Comparison of ENCODE assay signal across 8 cellular contexts in genomic region chr19:47419037-47419783, GRCh38. TPM values are rescaled to one million over a fixed set of nuclear protein-coding genes. Genes with fewer than 3 reads are reported as not detected.
A peak's percentile ranks its signal among the peaks of the same experiment; 100 is the strongest.
DNase-seq lines count a peak whose midpoint lies in the region; ATAC-seq and TF ChIP-seq lines count a peak whose summit lies in the region.

MEIS3 (minus strand) TSS chr19:47419527; CDS start chr19:47419081, 446 bp downstream.

- H3K4me1 Mint-ChIP-seq in Caco-2 (ENCODE audit: low read depth, unreplicated experiment) = peaks cover 37% of the 10 kb centered on the region

- H2AK5ac ChIP-seq in trophoblast cell (ENCODE audit: low read length) = no peak within 1 kb of the TSS

- H4K20me1 ChIP-seq in PC-3 (ENCODE audit: low read length) = no peaks in the 10 kb centered on the region

- intact Hi-C loops in Caco-2 (cut with micrococcal nuclease; ENCODE audit: unreplicated experiment) (no loop called here), PC-3 (cut with micrococcal nuclease) (no loop called here)

- TF ChIP-seq POLR2A in erythroblast (IDR thresholded peaks at IDR 0.05; ENCODE audit: low read length) = no peak

- H2BK12ac ChIP-seq in trophoblast cell (ENCODE audit: low read length) = no peak within 1 kb of the TSS

- POLR2A ChIA-PET in Caco-2 (lab: Charles Lee) (no interaction called here), PC-3 (lab: Charles Lee; ENCODE audit: unreplicated experiment) (no interaction called here)

- H3F3A ChIP-seq in PC-3 (ENCODE audit: low read length, unreplicated experiment) = no peaks in the 10 kb centered on the region

- TF ChIP-seq CTCF in Caco-2 (IDR thresholded peaks at IDR 0.05; ENCODE audit: insufficient read depth in 1 of 2, low read depth in 1 of 2, low read length in 1 of 2, severe bottlenecking in 1 of 2, unreplicated experiment in 1 of 2) (no peak), PC-3 (conservative IDR thresholded peaks at IDR 0.05; ENCODE audit: low read depth, low read length) (no peak), fibroblast of mammary gland (conservative IDR thresholded peaks at IDR 0.05; ENCODE audit: control insufficient read depth, insufficient read depth, low read depth, low read length) (no peak)

- CTCF ChIA-PET in Caco-2 (lab: Charles Lee) = interaction anchor here (1.0 kb wide), 1 partner anchor 9 kb away, joined by 9 read pairs; no protein-coding TSS in a partner anchor
- CTCF ChIA-PET in PC-3 (lab: Charles Lee) = no interaction called here

- H3K79me1 ChIP-seq in trophoblast cell (ENCODE audit: low read length) = no peaks in the 10 kb centered on the region

- H3K36me3 ChIP-seq in Caco-2 (ENCODE audit: control insufficient read depth, insufficient read depth, low read length) (no peaks in the 10 kb centered on the region), PC-3 (ENCODE audit: low read depth, low read length) (no peaks in the 10 kb centered on the region), trophoblast cell (ENCODE audit: control insufficient read depth in 1 of 2, insufficient read depth in 2 of 2, low read length in 2 of 2) (no peaks in the 10 kb centered on the region)

- ATAC-seq in PC-3 = peak; percentile 21; the same call in 1 of the 2 replicates
- ATAC-seq in HG02885 (IDR thresholded peaks at IDR 0.05; ENCODE audit: poor library complexity, unreplicated experiment) = no peak
- ATAC-seq in HG03039 (IDR thresholded peaks at IDR 0.05; ENCODE audit: unreplicated experiment) = no peak

- H3K4me1 ChIP-seq in Caco-2 (no peaks in the 10 kb centered on the region), PC-3 (ENCODE audit: insufficient read depth, low read length) (no peaks in the 10 kb centered on the region), trophoblast cell (ENCODE audit: control insufficient read depth in 1 of 2, insufficient read depth in 2 of 2, low read length in 2 of 2) (peaks cover 0 to 11% of the 10 kb centered on the region in 2 experiments)

- no peak within 1 kb of the TSS for H3K18ac ChIP-seq in trophoblast cell (ENCODE audit: low read length)

- BruUV-seq in Caco-2 (replicated peaks; lab: Mats Ljungman, UMichigan) (no TSS peak), PC-3 (replicated peaks; lab: Mats Ljungman, UMichigan) (no TSS peak)

- peak in 1 of 2 experiments; percentile 34 for DNase-seq in Caco-2
- no peak for DNase-seq in PC-3
- no peak for DNase-seq in fibroblast of mammary gland (ENCODE audit: low read depth)
- DNase-seq in trophoblast cell = no peak
- no peak for DNase-seq in erythroblast (lab: John Stamatoyannopoulos, UW)
- no peak for DNase-seq in KG1 (lab: John Stamatoyannopoulos, UW)

- H3K27ac ChIP-seq in PC-3 (ENCODE audit: low read length) = no peak within 1 kb of the TSS
- no peak within 1 kb of the TSS for H3K27ac ChIP-seq in trophoblast cell (ENCODE audit: low read depth, low read length)

- no peak within 1 kb of the TSS for H3K4ac ChIP-seq in trophoblast cell (ENCODE audit: low read depth, low read length)

- H3K9me3 Mint-ChIP-seq in Caco-2 (ENCODE audit: unreplicated experiment) = no peaks in the 10 kb centered on the region

- H3K4me2 ChIP-seq in PC-3 (ENCODE audit: low read length) = no peak within 1 kb of the TSS
- H3K4me2 ChIP-seq in trophoblast cell (ENCODE audit: low read length) = peak within 1 kb of the TSS; percentile 42

- H2AFZ ChIP-seq in PC-3 (ENCODE audit: low read length) (no peak within 1 kb of the TSS), trophoblast cell (ENCODE audit: insufficient read depth, low read length, poor library complexity) (no peak within 1 kb of the TSS)

- H2BK120ac ChIP-seq in trophoblast cell (ENCODE audit: insufficient read depth, low read length, poor library complexity) = no peak within 1 kb of the TSS

- H3K23ac ChIP-seq in trophoblast cell (ENCODE audit: low read length) = no peak within 1 kb of the TSS

- H3K36me3 Mint-ChIP-seq in Caco-2 (ENCODE audit: insufficient read depth, unreplicated experiment) = peaks cover 5% of the 10 kb centered on the region

- no peak within 1 kb of the TSS for H3K14ac ChIP-seq in trophoblast cell (ENCODE audit: low read length)

- H3K4me3 Mint-ChIP-seq in Caco-2 (ENCODE audit: unreplicated experiment) = peak within 1 kb of the TSS; percentile 73

- H3K9me3 ChIP-seq in Caco-2 = no peaks in the 10 kb centered on the region
- H3K9me3 ChIP-seq in PC-3 (ENCODE audit: low read length) = no peaks in the 10 kb centered on the region
- H3K9me3 ChIP-seq in trophoblast cell (ENCODE audit: insufficient read depth, low read depth, low read length) = peaks cover 3% of the 10 kb centered on the region

- no peak within 1 kb of the TSS for H4K8ac ChIP-seq in trophoblast cell (ENCODE audit: low read depth, low read length)

- no peaks in the 10 kb centered on the region for H3K79me2 ChIP-seq in PC-3 (ENCODE audit: low read length)
- no peaks in the 10 kb centered on the region for H3K79me2 ChIP-seq in trophoblast cell (ENCODE audit: control insufficient read depth, insufficient read depth, low read length, poor library complexity)

- H3K9ac ChIP-seq in PC-3 (ENCODE audit: low read length) (no peak within 1 kb of the TSS), trophoblast cell (ENCODE audit: low read length) (no peak within 1 kb of the TSS)

- no peaks in the 10 kb centered on the region for H3K9me2 ChIP-seq in PC-3 (replicated peaks; ENCODE audit: low read length)

- peaks cover 33% of the 10 kb centered on the region for H3K27me3 Mint-ChIP-seq in Caco-2 (ENCODE audit: insufficient read depth, unreplicated experiment)

- no CpG with 5 or more reads among the region's 69 CpGs for WGBS in trophoblast cell (ENCODE audit: extremely low coverage, insufficient coverage, insufficient read length)

- H3K27ac Mint-ChIP-seq in Caco-2 (ENCODE audit: unreplicated experiment) = no peak within 1 kb of the TSS

- no peak within 1 kb of the TSS for H2BK5ac ChIP-seq in trophoblast cell (ENCODE audit: low read depth, low read length, poor library complexity)

- H3K27me3 ChIP-seq in Caco-2 (replicated peaks; ENCODE audit: control insufficient read depth, insufficient read depth, low read length) = peaks cover 8% of the 10 kb centered on the region
- H3K27me3 ChIP-seq in PC-3 (ENCODE audit: low read length) = peaks cover 60% of the 10 kb centered on the region
- peaks cover 69% of the 10 kb centered on the region for H3K27me3 ChIP-seq in trophoblast cell (ENCODE audit: insufficient read depth, low read length)

- no peak within 1 kb of the TSS for H4K91ac ChIP-seq in trophoblast cell (ENCODE audit: low read depth, low read length)

- no peak within 1 kb of the TSS for H4K12ac ChIP-seq in trophoblast cell (ENCODE audit: low read depth, low read length)

- peak within 1 kb of the TSS; percentile 53 for H3K4me3 ChIP-seq in Caco-2 (ENCODE audit: low read depth, low read length)
- H3K4me3 ChIP-seq in PC-3 (ENCODE audit: low read length) = no peak within 1 kb of the TSS
- H3K4me3 ChIP-seq in fibroblast of mammary gland (ENCODE audit: control insufficient read depth, low read depth, low read length) = peak within 1 kb of the TSS; percentile 68
- H3K4me3 ChIP-seq in trophoblast cell (ENCODE audit: low read depth, low read length) = no peak within 1 kb of the TSS

RNA-seq across cellular contexts. Expression of gene MEIS3, which starts in this region (rescaled TPM):
- 16.2 and 16.8 TPM in 2 replicates for total RNA-seq in Caco-2 (2022)
- total RNA-seq in PC-3 (2014; rRNA removed) = 0.75 and 1.3 TPM in 2 replicates
- 6.2 and 6.4 TPM in 2 replicates for polyA plus RNA-seq in trophoblast cell (2013)

Comparison
In these comparisons a context has a peak if more than half of its experiments do, and no peak if none do; other contexts are left out.
1. H3K4me3 ChIP-seq: peak in Caco-2 (single experiment) and fibroblast of mammary gland (single experiment); none in PC-3 (single experiment) and trophoblast cell (single experiment).